In genomic region chr1:48329489-48329888, GRCh38 we compare ENCODE assay signal across 27 cellular contexts.
"Had no signal": no experiment of that assay in that cellular context is flagged by ENCODE, and none has a peak within 500 bp of the region (broad histone marks: within the 10 kb centered on the region; RNA-seq: fewer than 3 reads in every experiment).

No MANE protein-coding gene starts in this region.

- H3K4me2 ChIP-seq: smooth muscle cell had no signal

- H3K36me3 Mint-ChIP-seq: activated CD8-positive, alpha-beta memory T cell treated with anti-CD3 and anti-CD28 coated beads, Interleukin-2, amount 10 ng/mL, durations not matched to agents 7 days and 5 days; activated naive CD4-positive, alpha-beta T cell treated with anti-CD3 and anti-CD28 coated beads, Interleukin-2, amount 10 ng/mL, durations not matched to agents 7 days and 5 days had no signal

- H3K27me3 Mint-ChIP-seq: activated CD4-positive, alpha-beta T cell treated with anti-CD3 and anti-CD28 coated beads, Interleukin-2, amount 10 ng/mL, durations not matched to agents 7 days and 5 days; activated CD8-positive, alpha-beta memory T cell treated with anti-CD3 and anti-CD28 coated beads, Interleukin-2, amount 10 ng/mL, durations not matched to agents 7 days and 5 days; activated CD8-positive, alpha-beta T cell treated with anti-CD3 and anti-CD28 coated beads for 36 hours; activated naive CD4-positive, alpha-beta T cell treated with anti-CD3 and anti-CD28 coated beads, Interleukin-2, amount 10 ng/mL, durations not matched to agents 7 days and 5 days; dendritic cell treated with granulocyte-macrophage colony-stimulating factor and Interleukin-4, amounts not matched to agents 40 ng/mL and 50 ng/mL, for 4 days; stimulated activated memory B cell treated with anti-CD40 and anti-IgM and Interleukin-4, amounts not matched to agents 10 μg/mL and 1 μg/mL and 100 μg/mL, for 72 hours had no signal

- H2AFZ ChIP-seq: parathyroid adenoma had no signal

- DNase-seq: activated CD4-positive, alpha-beta T cell treated with anti-CD3 and anti-CD28 coated beads, Interleukin-2, amount 10 ng/mL, durations not matched to agents 7 days and 5 days; activated CD4-positive, CD25-positive, alpha-beta regulatory T cell treated with anti-CD3 and anti-CD28 coated beads, Interleukin-2, amount 50 U/mL, for 72 hours; activated CD8-positive, alpha-beta memory T cell treated with anti-CD3 and anti-CD28 coated beads, Interleukin-2, amount 10 ng/mL, durations not matched to agents 7 days and 5 days; activated CD8-positive, alpha-beta T cell treated with anti-CD3 and anti-CD28 coated beads for 36 hours; activated effector memory CD4-positive, alpha-beta T cell treated with anti-CD3 and anti-CD28 coated beads, Interleukin-2, amount 50 U/mL, for 16 hours; activated naive CD4-positive, alpha-beta T cell treated with anti-CD3 and anti-CD28 coated beads, Interleukin-2, amount 10 ng/mL, durations not matched to agents 7 days and 5 days; activated T-cell treated with anti-CD3 and anti-CD28 coated beads for 4 hours; body of pancreas; caudate nucleus; effector CD4-positive, alpha-beta T cell; erythroblast; heart right ventricle; left colon; lower lobe of right lung; natural killer cell; stimulated activated CD4-positive, alpha-beta T cell treated with anti-CD3 and anti-CD28 coated beads, Interleukin-15, amount 100 ng/mL, for 24 hours; stomach; WERI-Rb-1 had no signal

- H3K4me3 ChIP-seq: body of pancreas, heart right ventricle, lower lobe of right lung, smooth muscle cell, stomach, suprapubic skin, tibial nerve had no signal

- H3K36me3 ChIP-seq: lower lobe of right lung, WERI-Rb-1 had no signal

- H3K27ac ChIP-seq: body of pancreas, heart right ventricle, lower lobe of right lung, parathyroid adenoma, stomach, suprapubic skin, tibial nerve, WERI-Rb-1 had no signal

- H3K27ac Mint-ChIP-seq: activated CD4-positive, alpha-beta T cell treated with anti-CD3 and anti-CD28 coated beads, Interleukin-2, amount 10 ng/mL, durations not matched to agents 7 days and 5 days; activated CD8-positive, alpha-beta memory T cell treated with anti-CD3 and anti-CD28 coated beads, Interleukin-2, amount 10 ng/mL, durations not matched to agents 7 days and 5 days; activated CD8-positive, alpha-beta T cell treated with anti-CD3 and anti-CD28 coated beads for 36 hours; activated naive CD4-positive, alpha-beta T cell treated with anti-CD3 and anti-CD28 coated beads, Interleukin-2, amount 10 ng/mL, durations not matched to agents 7 days and 5 days; dendritic cell treated with granulocyte-macrophage colony-stimulating factor and Interleukin-4, amounts not matched to agents 40 ng/mL and 50 ng/mL, for 4 days; natural killer cell; stimulated activated memory B cell treated with anti-CD40 and anti-IgM and Interleukin-4, amounts not matched to agents 10 μg/mL and 1 μg/mL and 100 μg/mL, for 72 hours had no signal

- H3K4me1 Mint-ChIP-seq: activated CD4-positive, alpha-beta T cell treated with anti-CD3 and anti-CD28 coated beads, Interleukin-2, amount 10 ng/mL, durations not matched to agents 7 days and 5 days; activated CD8-positive, alpha-beta memory T cell treated with anti-CD3 and anti-CD28 coated beads, Interleukin-2, amount 10 ng/mL, durations not matched to agents 7 days and 5 days; activated naive CD4-positive, alpha-beta T cell treated with anti-CD3 and anti-CD28 coated beads, Interleukin-2, amount 10 ng/mL, durations not matched to agents 7 days and 5 days; natural killer cell; stimulated activated memory B cell treated with anti-CD40 and anti-IgM and Interleukin-4, amounts not matched to agents 10 μg/mL and 1 μg/mL and 100 μg/mL, for 72 hours had no signal

- H3K4me3 Mint-ChIP-seq: activated CD4-positive, alpha-beta T cell treated with anti-CD3 and anti-CD28 coated beads, Interleukin-2, amount 10 ng/mL, durations not matched to agents 7 days and 5 days; activated CD8-positive, alpha-beta memory T cell treated with anti-CD3 and anti-CD28 coated beads, Interleukin-2, amount 10 ng/mL, durations not matched to agents 7 days and 5 days; activated CD8-positive, alpha-beta T cell treated with anti-CD3 and anti-CD28 coated beads for 36 hours; activated naive CD4-positive, alpha-beta T cell treated with anti-CD3 and anti-CD28 coated beads, Interleukin-2, amount 10 ng/mL, durations not matched to agents 7 days and 5 days; dendritic cell treated with granulocyte-macrophage colony-stimulating factor and Interleukin-4, amounts not matched to agents 40 ng/mL and 50 ng/mL, for 4 days; natural killer cell; stimulated activated memory B cell treated with anti-CD40 and anti-IgM and Interleukin-4, amounts not matched to agents 10 μg/mL and 1 μg/mL and 100 μg/mL, for 72 hours had no signal

- H3K9ac ChIP-seq: parathyroid adenoma had no signal

- H3K27me3 ChIP-seq: body of pancreas, heart right ventricle, stomach, suprapubic skin, tibial nerve had no signal

- FAIRE-seq: endometrium, keratinocyte had no signal

- H3K4me1 ChIP-seq: body of pancreas, heart right ventricle, lower lobe of right lung, parathyroid adenoma, stomach, suprapubic skin, tibial nerve had no signal

- H3K79me2 ChIP-seq: parathyroid adenoma had no signal

- ATAC-seq: activated CD8-positive, alpha-beta memory T cell treated with anti-CD3 and anti-CD28 coated beads, Interleukin-2, amount 10 ng/mL, durations not matched to agents 7 days and 5 days; activated CD8-positive, alpha-beta T cell treated with anti-CD3 and anti-CD28 coated beads for 36 hours; body of pancreas; heart right ventricle; left colon; lower lobe of right lung; natural killer cell; sciatic nerve; stimulated activated memory B cell treated with anti-CD40 and anti-IgM and Interleukin-4, amounts not matched to agents 10 μg/mL and 1 μg/mL and 100 μg/mL, for 72 hours had no signal
